12 cellular contexts compared by ENCODE assay signal in genomic region chr9:124840300-124840833, GRCh38. TPM values are rescaled to one million over a fixed set of nuclear protein-coding genes. Genes with fewer than 3 reads are reported as not detected.
DNase-seq lines count a peak whose midpoint lies in the region; ATAC-seq, FAIRE-seq and TF ChIP-seq lines count a peak whose summit lies in the region.
"Had no signal": no experiment of that assay in that cellular context is flagged by ENCODE, and none has a peak within 500 bp of the region (broad histone marks: within the 10 kb centered on the region; RNA-seq: fewer than 3 reads in every experiment).

No MANE protein-coding gene starts in this region.

- no peaks in the 10 kb centered on the region for H3F3A ChIP-seq in MM.1S (ENCODE audit: insufficient read depth, low read length)

- H3K36me3 ChIP-seq in GM06990 (ENCODE audit: control insufficient read depth, insufficient read depth, low read length) (no peaks in the 10 kb centered on the region), MM.1S (replicated peaks; ENCODE audit: insufficient read depth, low read length) (no peaks in the 10 kb centered on the region), pancreas (no peaks in the 10 kb centered on the region)

- no peaks in the 10 kb centered on the region for H3K27me3 ChIP-seq in GM06990 (replicated peaks; ENCODE audit: control insufficient read depth, insufficient read depth, low read length)
- H3K27me3 ChIP-seq in MM.1S (replicated peaks; ENCODE audit: insufficient read depth, low read length), result no peaks in the 10 kb centered on the region
- H3K27me3 ChIP-seq in pancreas, result no peaks in the 10 kb centered on the region

- in situ Hi-C loops in G401 (cut with HindIII; ENCODE audit: low sequenced_read_pairs), result no loop called here

- no peaks in the 10 kb centered on the region for H3K79me2 ChIP-seq in MM.1S (ENCODE audit: low read length)
- H3K79me2 ChIP-seq: parathyroid adenoma had no signal

- H3K27ac ChIP-seq in MM.1S (ENCODE audit: low read length) (no peak overlapping the region), pancreas (peak overlapping the region in 1 of 4 donors; percentile 13)
- H3K27ac ChIP-seq: coronary artery, parathyroid adenoma had no signal

- no peak overlapping the region for H2AFZ ChIP-seq in MM.1S (ENCODE audit: low read length)
- H2AFZ ChIP-seq: parathyroid adenoma had no signal

- H3K9me3 Mint-ChIP-seq in dendritic cell treated with granulocyte-macrophage colony-stimulating factor and Interleukin-4, amounts not matched to agents 40 ng/mL and 50 ng/mL, for 4 days, result no peaks in the 10 kb centered on the region
- H3K9me3 Mint-ChIP-seq: activated T-cell treated with anti-CD3 and anti-CD28 coated beads, Interleukin-2, amount 50 U/mL, for 24 hours had no signal

- intact Hi-C loops in dendritic cell treated with granulocyte-macrophage colony-stimulating factor and Interleukin-4, amounts not matched to agents 40 ng/mL and 50 ng/mL, for 4 days (cut with micrococcal nuclease), result no loop called here
- intact Hi-C loops in pancreas (cut with DNase I), result no loop called here

- no peak overlapping the region for H3K9ac ChIP-seq in MM.1S (ENCODE audit: low read length)
- H3K9ac ChIP-seq: parathyroid adenoma had no signal

- H3K9me3 ChIP-seq in MM.1S (replicated peaks; ENCODE audit: insufficient read depth, low read length) (no peaks in the 10 kb centered on the region), pancreas (no peaks in the 10 kb centered on the region)

- no peak overlapping the region for H3K4me3 Mint-ChIP-seq in dendritic cell treated with granulocyte-macrophage colony-stimulating factor and Interleukin-4, amounts not matched to agents 40 ng/mL and 50 ng/mL, for 4 days
- H3K4me3 Mint-ChIP-seq: activated T-cell treated with anti-CD3 and anti-CD28 coated beads, Interleukin-2, amount 50 U/mL, for 24 hours had no signal

- ATAC-seq in pancreas, result peak; percentile 69 to 88 (median 82)

- FAIRE-seq in pancreas (lab: Jason Lieb, UNC), result no peak

- WGBS in pancreas, 2 donors, result 22 to 33% methylated on average over 18 of the region's 18 CpGs

- H3K4me1 ChIP-seq in MM.1S (ENCODE audit: low read length) (no peaks in the 10 kb centered on the region), pancreas (peaks cover 8 to 15% (median 9%) of the 10 kb centered on the region in 3 donors)

- TF ChIP-seq CTCF in GM06990 (IDR thresholded peaks at IDR 0.05; ENCODE audit: insufficient read depth, low read length, poor library complexity, severe bottlenecking) (peak; percentile 60), MM.1S (IDR thresholded peaks at IDR 0.05; ENCODE audit: low read length) (peak; percentile 48), pancreas (IDR thresholded peaks at IDR 0.05) (peak in 2 of 4 donors; percentile 21 to 23)

- H3K27me3 Mint-ChIP-seq in dendritic cell treated with granulocyte-macrophage colony-stimulating factor and Interleukin-4, amounts not matched to agents 40 ng/mL and 50 ng/mL, for 4 days, result peaks cover 35% of the 10 kb centered on the region

- H3K4me2 ChIP-seq in MM.1S (ENCODE audit: low read depth, low read length), result no peak overlapping the region

- H3K4me3 ChIP-seq in GM06990 (replicated peaks; ENCODE audit: low read depth, low read length), result no peak overlapping the region
- no peak overlapping the region for H3K4me3 ChIP-seq in MM.1S (ENCODE audit: low read length)
- no peak overlapping the region for H3K4me3 ChIP-seq in pancreas
- H3K4me3 ChIP-seq: coronary artery had no signal

- H3K27ac Mint-ChIP-seq in dendritic cell treated with granulocyte-macrophage colony-stimulating factor and Interleukin-4, amounts not matched to agents 40 ng/mL and 50 ng/mL, for 4 days, result peak overlapping the region; percentile 13
- H3K27ac Mint-ChIP-seq: activated T-cell treated with anti-CD3 and anti-CD28 coated beads, Interleukin-2, amount 50 U/mL, for 24 hours had no signal

- H3K36me3 Mint-ChIP-seq in dendritic cell treated with granulocyte-macrophage colony-stimulating factor and Interleukin-4, amounts not matched to agents 40 ng/mL and 50 ng/mL, for 4 days (ENCODE audit: low read depth), result no peaks in the 10 kb centered on the region

- no peaks in the 10 kb centered on the region for H4K20me1 ChIP-seq in MM.1S (ENCODE audit: insufficient read depth, low read length)

- no peaks in the 10 kb centered on the region for H3K9me2 ChIP-seq in MM.1S (replicated peaks; ENCODE audit: insufficient read depth, low read length)

- DNase-seq in GM06990 (ENCODE audit: extremely low read depth, insufficient read length), result no peak
- DNase-seq in MM.1S, result no peak
- peak in 4 of 6 donors; percentile 39 to 88 (median 62) for DNase-seq in pancreas
- no peak for DNase-seq in cerebellar cortex (ENCODE audit: low spot score)
- no peak for DNase-seq in G401 (ENCODE audit: low spot score)
- no peak for DNase-seq in SKM-1 treated with dmso at 0.1 percent for 144 hours (lab: John Stamatoyannopoulos, UW; ENCODE audit: unreplicated experiment)
- no peak for DNase-seq in NCI-H82 (lab: John Stamatoyannopoulos, UW)
- DNase-seq: activated T-cell treated with anti-CD3 and anti-CD28 coated beads, Interleukin-2, amount 50 U/mL, for 24 hours; T1000 had no signal

- peaks cover 6% of the 10 kb centered on the region for H3K4me1 Mint-ChIP-seq in dendritic cell treated with granulocyte-macrophage colony-stimulating factor and Interleukin-4, amounts not matched to agents 40 ng/mL and 50 ng/mL, for 4 days (ENCODE audit: low read depth)

RNA-seq across cellular contexts. Expression of gene WDR38, which starts 12.9 kb away (rescaled TPM):
- under 1 TPM in 1 of 6 donors, not detected in 5; 0.13 TPM for total RNA-seq in pancreas
- polyA plus RNA-seq in pancreas, result not detected
- total RNA-seq in G401 (2014; rRNA removed; shearing (Covaris generic)), result 0.62 TPM in 1 of 2 replicates, not detected in the other

RNA-seq across cellular contexts. Expression of gene RPL35, which starts 21.4 kb away (rescaled TPM):
- total RNA-seq in pancreas, result 1,000 to 10,000 TPM in 2 of 6 donors, 100 to 1,000 TPM in 4; 711 to 1,181 (median 872) TPM
- 1,000 to 10,000 TPM; 2,170 to 3,795 TPM for polyA plus RNA-seq in pancreas
- total RNA-seq in G401 (2014; rRNA removed; shearing (Covaris generic)), result 2,015 and 3,321 TPM in 2 replicates

RNA-seq across cellular contexts. Expression of gene ARPC5L, which starts 21.6 kb away (rescaled TPM):
- 10 to 100 TPM in 4 of 6 donors, 1 to 10 TPM in 2; 7.0 to 14.9 (median 10.4) TPM for total RNA-seq in pancreas
- polyA plus RNA-seq in pancreas, result 10 to 100 TPM; 13.7 to 24.4 TPM
- total RNA-seq in G401 (2014; rRNA removed; shearing (Covaris generic)), result 29.4 and 46.0 TPM in 2 replicates

Comparison
In these comparisons a context has a peak if more than half of its experiments do, and no peak if none do; other contexts are left out.
1. DNase-seq: peak in pancreas (4 of 6); none in GM06990 (single experiment), MM.1S (single experiment), cerebellar cortex (single experiment), G401 (single experiment), SKM-1 treated with dmso at 0.1 percent for 144 hours (single experiment) and NCI-H82 (single experiment).